In the genomic region with DNA sequence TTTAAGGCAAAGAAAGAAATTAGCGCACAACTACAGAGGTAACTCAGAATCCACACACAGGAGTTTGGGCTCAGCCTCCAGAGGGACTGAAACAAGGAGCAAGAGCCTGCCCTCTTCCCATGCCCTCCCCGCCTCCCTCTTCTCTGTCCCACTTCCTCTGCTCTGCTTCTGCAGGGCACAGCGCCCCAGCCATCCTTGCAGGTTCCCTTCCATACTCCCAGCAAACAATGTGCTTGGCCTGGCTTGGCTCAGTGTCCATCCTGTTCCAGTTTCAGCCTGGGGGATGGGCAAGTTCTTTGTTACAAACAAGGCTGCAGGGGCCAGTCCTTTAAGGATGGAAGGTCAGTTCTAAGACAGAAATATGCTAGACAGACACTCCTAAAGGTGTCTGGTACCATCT, we compare ENCODE assay signal across 19 cellular contexts.
"Had no signal": no experiment of that assay in that cellular context is flagged by ENCODE, and none has a peak within 500 bp of the region (broad histone marks: within the 10 kb centered on the region; RNA-seq: fewer than 3 reads in every experiment).

No MANE protein-coding gene starts in this region.

- ATAC-seq: activated T-cell treated with anti-CD3 and anti-CD28 coated beads, Interleukin-2, amount 50 U/mL, for 72 hours; foreskin keratinocyte; left lung; sciatic nerve; stimulated activated naive B cell treated with anti-CD40 and anti-IgM and Interleukin-4, amounts not matched to agents 10 μg/mL and 1 μg/mL and 100 μg/mL, for 72 hours had no signal

- H3K27ac ChIP-seq: esophagus muscularis mucosa, foreskin keratinocyte, left lung, parathyroid adenoma, skin epidermis, stomach, suprapubic skin, tibial nerve had no signal

- H3K27me3 ChIP-seq: esophagus muscularis mucosa, left lung, stomach, suprapubic skin, tibial nerve had no signal

- DNase-seq: activated CD4-positive, alpha-beta T cell treated with anti-CD3 and anti-CD28 coated beads for 4 hours; activated CD4-positive, alpha-beta T cell treated with anti-CD3 and anti-CD28 coated beads, Interleukin-2, amount 50 U/mL, for 4 hours; activated naive CD4-positive, alpha-beta T cell treated with Interleukin-2 at 50 U/mL for 16 hours; activated T-cell treated with anti-CD3 and anti-CD28 coated beads for 4 hours; activated T-cell treated with anti-CD3 and anti-CD28 coated beads, Interleukin-2, amount 50 U/mL, for 72 hours; foreskin keratinocyte; left lung; occipital lobe; stimulated activated CD4-positive, alpha-beta T cell treated with anti-CD3 and anti-CD28 coated beads, Interleukin-1b, Interleukin-23, amount 100 ng/mL, for 48 hours; stimulated activated CD4-positive, alpha-beta T cell treated with anti-CD3 and anti-CD28 coated beads, Interleukin-4, amount 100 ng/mL, for 4 hours; stimulated activated naive B cell treated with anti-CD40 and anti-IgM and Interleukin-4, amounts not matched to agents 10 μg/mL and 1 μg/mL and 100 μg/mL, for 72 hours; stomach had no signal

- H3K9me3 ChIP-seq: esophagus muscularis mucosa, left lung, stomach, suprapubic skin, tibial nerve had no signal

- H3K4me3 ChIP-seq: esophagus muscularis mucosa, left lung, lung, skin epidermis, stomach, suprapubic skin, tibial nerve had no signal

- H3K4me1 ChIP-seq: esophagus muscularis mucosa, foreskin keratinocyte, left lung, parathyroid adenoma, stomach, suprapubic skin, tibial nerve had no signal
